In genomic region chr9:68998812-68999211, GRCh38 we compare ENCODE assay signal across 14 cellular contexts. TPM values are rescaled to one million over a fixed set of nuclear protein-coding genes. Genes with fewer than 3 reads are reported as not detected.
DNase-seq lines count a peak whose midpoint lies in the region; ATAC-seq and TF ChIP-seq lines count a peak whose summit lies in the region.
"Had no signal": no experiment of that assay in that cellular context is flagged by ENCODE, and none has a peak within 500 bp of the region (broad histone marks: within the 10 kb centered on the region; RNA-seq: fewer than 3 reads in every experiment).

No MANE protein-coding gene starts in this region.

- H3K4me3 ChIP-seq in mucosa of descending colon = no peak overlapping the region
- H3K4me3 ChIP-seq in tibial artery = no peak overlapping the region
- H3K4me3 ChIP-seq: left lung, vagina had no signal

- H3K27ac ChIP-seq in caudate nucleus (ENCODE audit: low read depth, low read length) = peak overlapping the region; percentile 52
- no peak overlapping the region for H3K27ac ChIP-seq in tibial artery
- H3K27ac ChIP-seq: parathyroid adenoma, vagina had no signal

- TF ChIP-seq CTCF in mucosa of descending colon (IDR thresholded peaks at IDR 0.05) (no peak), tibial artery (IDR thresholded peaks at IDR 0.05) (no peak)

- H3K36me3 ChIP-seq in mucosa of descending colon (ENCODE audit: low read depth) (no peaks in the 10 kb centered on the region), tibial artery (no peaks in the 10 kb centered on the region)
- H3K36me3 ChIP-seq: left lung, vagina had no signal

- DNase-seq in GF-D8 (lab: John Stamatoyannopoulos, UW) (peak; percentile 26), caudate nucleus (lab: John Stamatoyannopoulos, UW) (no peak), mucosa of descending colon (no peak), NCI-H2227 (lab: John Stamatoyannopoulos, UW; ENCODE audit: unreplicated experiment) (no peak), NCI-H82 (lab: John Stamatoyannopoulos, UW) (no peak), NOMO-1 treated with dmso at 0.1 percent for 144 hours (lab: John Stamatoyannopoulos, UW; ENCODE audit: unreplicated experiment) (no peak), tibial artery (no peak)
- DNase-seq: left lung; NCI-H1436 treated with DMSO at 0.1 percent for 48 hours; stimulated activated CD4-positive, alpha-beta T cell treated with anti-CD3 and anti-CD28 coated beads, Interleukin-15, amount 100 ng/mL, for 24 hours had no signal

- ATAC-seq in HG03196 (IDR thresholded peaks at IDR 0.05; ENCODE audit: unreplicated experiment) = peak; percentile 43
- ATAC-seq in mucosa of descending colon = peak; percentile 14

- no peaks in the 10 kb centered on the region for H3K4me1 ChIP-seq in mucosa of descending colon (ENCODE audit: low read depth)
- peaks cover 0 to 8% (median 0%) of the 10 kb centered on the region in 4 donors for H3K4me1 ChIP-seq in tibial artery
- H3K4me1 ChIP-seq: parathyroid adenoma, vagina had no signal

- H3K27me3 ChIP-seq in tibial artery = no peaks in the 10 kb centered on the region
- H3K27me3 ChIP-seq: left lung, vagina had no signal

- no peaks in the 10 kb centered on the region for H3K9me3 ChIP-seq in mucosa of descending colon
- no peaks in the 10 kb centered on the region for H3K9me3 ChIP-seq in tibial artery
- H3K9me3 ChIP-seq: left lung, vagina had no signal

- intact Hi-C loops in mucosa of descending colon (cut with DNase I, micrococcal nuclease) (no loop called here), tibial artery (cut with DNase I; ENCODE audit: low total_unique reads) (no loop called here)

RNA-seq across cellular contexts. Expression of gene PRKACG, which starts 15.1 kb away (rescaled TPM):
- not detected for total RNA-seq in mucosa of descending colon
- total RNA-seq: astrocyte, left lung, vagina had no signal

RNA-seq across cellular contexts. Expression of gene FXN, which starts 36.7 kb away (rescaled TPM):
- total RNA-seq in mucosa of descending colon = 10 to 100 TPM in 2 of 3 donors, 1 to 10 TPM in 1; 9.3 to 11.0 (median 10.2) TPM
